ENCODE assay signal across 7 cellular contexts in the genomic region with DNA sequence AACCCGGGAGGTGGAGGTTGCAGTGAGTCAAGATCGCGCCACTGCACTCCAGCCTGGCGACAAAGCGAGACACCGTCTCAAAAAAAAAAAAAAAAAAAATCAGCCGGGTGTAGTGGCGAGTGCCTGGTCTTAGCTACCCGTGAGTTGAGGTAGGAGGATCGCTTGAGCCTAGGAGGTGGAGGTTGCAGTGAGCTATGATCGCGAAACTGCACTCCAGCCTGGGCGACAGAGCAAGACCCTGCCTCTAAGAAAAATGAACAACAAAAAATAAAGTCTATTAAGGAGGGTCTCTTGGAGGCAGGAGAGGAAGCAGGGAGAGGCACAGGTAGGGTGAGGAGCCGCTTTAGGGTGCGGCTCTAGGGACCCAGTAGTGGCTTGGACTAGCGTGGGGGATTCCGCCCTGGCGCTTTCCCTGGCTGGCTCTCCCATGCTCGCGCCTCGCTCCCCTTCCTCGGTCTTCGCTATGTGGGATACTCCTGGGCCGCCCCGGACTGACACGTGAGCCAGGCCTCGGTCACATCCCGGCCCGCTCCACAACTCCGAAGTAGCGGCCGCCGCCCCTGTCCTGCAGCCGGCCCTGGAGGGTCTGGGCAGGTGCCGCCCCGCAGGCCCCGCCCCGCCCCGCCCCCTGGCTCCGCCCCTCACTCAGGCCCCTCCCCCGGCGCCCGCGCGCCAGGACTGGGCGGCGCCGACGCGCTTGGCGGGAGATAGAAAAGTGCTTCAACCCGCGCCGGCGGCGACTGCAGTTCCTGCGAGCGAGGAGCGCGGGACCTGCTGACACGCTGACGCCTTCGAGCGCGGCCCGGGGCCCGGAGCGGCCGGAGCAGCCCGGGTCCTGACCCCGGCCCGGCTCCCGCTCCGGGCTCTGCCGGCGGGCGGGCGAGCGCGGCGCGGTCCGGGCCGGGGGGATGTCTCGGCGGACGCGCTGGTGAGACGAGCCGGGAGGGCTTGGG.
A peak's percentile ranks its signal among the peaks of the same experiment; 100 is the strongest.
DNase-seq lines count a peak whose midpoint lies in the region; ATAC-seq and TF ChIP-seq lines count a peak whose summit lies in the region.

A gene (plus strand): TSS at position 739 of the 953 bp plus-strand sequence. CDS start 170 bp downstream, at position 909.

- no peaks in the 10 kb centered on the region for H3K9me3 ChIP-seq in iPS-20b (ENCODE audit: insufficient read depth, low read depth, low read length)

- TF ChIP-seq CTCF in NB4 (IDR thresholded peaks at IDR 0.05; ENCODE audit: low read depth, low read length): no peak
- TF ChIP-seq CTCF in astrocyte of the cerebellum (IDR thresholded peaks at IDR 0.05; ENCODE audit: low read depth, low read length, missing control alignments): no peak

- peak within 1 kb of the TSS; percentile 94 for H3K9ac ChIP-seq in iPS-20b (ENCODE audit: low read depth, low read length)

- H3K27me3 ChIP-seq in iPS-20b (ENCODE audit: insufficient read depth, low read length): peaks cover 21% of the 10 kb centered on the region

- H3K27ac ChIP-seq in iPS-20b (ENCODE audit: low read length): peak within 1 kb of the TSS; percentile 54

- ATAC-seq in HG02571 (IDR thresholded peaks at IDR 0.05; ENCODE audit: unreplicated experiment): peak; percentile 70

- H3K4me1 ChIP-seq in iPS-20b (ENCODE audit: insufficient read depth, low read length): no peaks in the 10 kb centered on the region; the same call in 1 of the 2 replicates

- H3K36me3 ChIP-seq in iPS-20b (ENCODE audit: insufficient read depth, low read depth, low read length): peaks cover 17% of the 10 kb centered on the region; the same call in 1 of the 2 replicates

- H3K4me3 ChIP-seq in NB4 (ENCODE audit: low read depth, low read length) (peak within 1 kb of the TSS; percentile 92), astrocyte of the cerebellum (ENCODE audit: low read depth, low read length) (peak within 1 kb of the TSS; percentile 44), iPS-20b (ENCODE audit: low read length) (peak within 1 kb of the TSS; percentile 92)

- TF ChIP-seq POLR2A in GM15510 (IDR thresholded peaks at IDR 0.05; ENCODE audit: borderline replicate concordance, extremely low read depth, insufficient read length): peak; percentile 81
- TF ChIP-seq POLR2A in NB4 (IDR thresholded peaks at IDR 0.05; ENCODE audit: extremely low read depth, insufficient read length): peak; percentile 75

- in situ Hi-C loops in astrocyte of the cerebellum (cut with HindIII; ENCODE audit: low sequenced_read_pairs): no loop called here

- peak; percentile 86 for DNase-seq in NB4 (ENCODE audit: low read depth)
- peak; percentile 54 for DNase-seq in T-helper 22 cell (ENCODE audit: low read depth)
- DNase-seq in astrocyte of the cerebellum (ENCODE audit: low read depth): no peak
- peak; percentile 70 for DNase-seq in stimulated activated CD4-positive, alpha-beta T cell treated with anti-CD3 and anti-CD28 coated beads, Interleukin-1b, Interleukin-23, amount 100 ng/mL, for 48 hours
